In the genomic region with DNA sequence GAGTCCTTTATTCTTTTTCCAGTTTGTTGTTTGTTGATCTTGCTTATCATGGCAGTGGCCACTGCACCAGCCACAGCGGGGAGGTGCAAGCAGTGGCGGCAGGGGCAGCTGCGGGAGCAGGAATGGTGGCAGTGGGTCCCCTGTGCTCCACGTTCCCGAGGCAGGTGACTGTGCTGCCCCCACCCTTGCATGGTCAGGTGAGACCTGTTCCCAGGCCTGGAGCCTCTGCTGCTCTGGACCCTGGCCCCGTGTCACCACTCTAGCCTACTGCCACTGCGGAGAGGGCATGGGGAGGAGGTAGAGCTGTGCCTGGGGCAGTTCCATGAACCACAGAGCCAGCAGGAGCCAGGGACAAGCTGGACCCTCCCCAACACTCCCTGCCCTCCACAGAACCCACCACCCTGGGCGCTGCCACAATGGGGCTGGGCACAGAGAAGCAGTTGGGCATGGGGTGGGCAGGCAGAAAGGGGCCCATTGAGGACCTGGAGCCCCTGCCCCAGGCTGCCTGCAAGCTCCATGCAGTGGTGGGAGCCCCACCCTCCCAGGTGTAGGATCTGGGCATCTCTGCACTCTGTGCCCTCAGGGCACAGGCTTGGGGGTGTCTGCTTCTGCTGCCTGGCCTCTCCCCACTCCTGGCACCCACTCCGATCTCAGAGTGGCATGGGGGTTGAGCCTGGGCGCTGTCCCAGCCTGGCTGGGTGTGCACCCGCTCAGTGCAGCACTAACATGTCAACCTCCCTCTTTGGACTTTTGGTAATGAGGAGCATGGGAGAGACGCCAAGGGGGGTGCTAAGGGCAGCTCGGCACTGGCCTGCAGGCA, we compare ENCODE assay signal across 27 cellular contexts. TPM values are rescaled to one million over a fixed set of nuclear protein-coding genes. Genes with fewer than 3 reads are reported as not detected.
A peak's percentile ranks its signal among the peaks of the same experiment; 100 is the strongest.
DNase-seq lines count a peak whose midpoint lies in the region; ATAC-seq and TF ChIP-seq lines count a peak whose summit lies in the region.
"Had no signal": no experiment of that assay in that cellular context is flagged by ENCODE, and none has a peak within 500 bp of the region (broad histone marks: within the 10 kb centered on the region; RNA-seq: fewer than 3 reads in every experiment).

No MANE protein-coding gene starts in this region.

- no peak overlapping the region for H3K27ac ChIP-seq in RWPE2 (ENCODE audit: poor library complexity, severe bottlenecking)
- H3K27ac ChIP-seq: A549, C4-2B, RWPE1 had no signal

- TF ChIP-seq CTCF in RWPE2 (IDR thresholded peaks at IDR 0.05; ENCODE audit: poor library complexity, severe bottlenecking) (no peak), endothelial cell (IDR thresholded peaks at IDR 0.05; ENCODE audit: unreplicated experiment) (no peak), nephron progenitor cell (IDR thresholded peaks at IDR 0.05) (no peak)

- DNase-seq in RWPE2 (ENCODE audit: low spot score) (peak; percentile 65), endothelial cell (ENCODE audit: low spot score) (no peak), nephron progenitor cell (no peak), immature natural killer cell (no peak)
- no peak for DNase-seq in stimulated activated naive B cell treated with anti-CD40 and anti-IgM and Interleukin-4, amounts not matched to agents 10 μg/mL and 1 μg/mL and 100 μg/mL, for 72 hours
- no peak for DNase-seq in activated CD4-positive, alpha-beta memory T cell treated with anti-CD3 and anti-CD28 coated beads, Interleukin-2, amount 10 ng/mL, durations not matched to agents 7 days and 5 days
- DNase-seq: AML-193, Calu3, DMS79 treated with DMSO at 0.1 percent for 48 hours, GF-D8, NCI-H1048, NCI-H1417 treated with DMSO at 0.1 percent for 48 hours, NCI-H1694 treated with DMSO at 0.1 percent for 48 hours, NCI-H2081, NCI-H2171, NCI-H226, NCI-H510A, NCI-H69, SHP77 treated with DMSO at 0.1 percent for 48 hours had no signal

- H3K36me3 Mint-ChIP-seq in endothelial cell (ENCODE audit: low read depth, unreplicated experiment), result peaks cover 13% of the 10 kb centered on the region
- H3K36me3 Mint-ChIP-seq in nephron progenitor cell (ENCODE audit: low read depth), result no peaks in the 10 kb centered on the region
- peaks cover 19 to 36% of the 10 kb centered on the region in 2 donors for H3K36me3 Mint-ChIP-seq in stimulated activated naive B cell treated with anti-CD40 and anti-IgM and Interleukin-4, amounts not matched to agents 10 μg/mL and 1 μg/mL and 100 μg/mL, for 72 hours
- H3K36me3 Mint-ChIP-seq in activated CD4-positive, alpha-beta memory T cell treated with anti-CD3 and anti-CD28 coated beads, Interleukin-2, amount 10 ng/mL, durations not matched to agents 7 days and 5 days (ENCODE audit: low read depth), result peaks cover 3% of the 10 kb centered on the region
- no peaks in the 10 kb centered on the region for H3K36me3 Mint-ChIP-seq in immature natural killer cell

- no peak for ATAC-seq in RWPE2 (ENCODE audit: low read depth)
- no peak for ATAC-seq in stimulated activated naive B cell treated with anti-CD40 and anti-IgM and Interleukin-4, amounts not matched to agents 10 μg/mL and 1 μg/mL and 100 μg/mL, for 72 hours (replicated peaks)
- no peak for ATAC-seq in HG02759 (IDR thresholded peaks at IDR 0.05; ENCODE audit: unreplicated experiment)
- ATAC-seq: A549, GM23338, HCT116, Panc1 had no signal

- no peaks in the 10 kb centered on the region for H3K36me3 ChIP-seq in RWPE2 (ENCODE audit: low read depth)

- CTCF ChIA-PET in activated CD4-positive, alpha-beta memory T cell treated with anti-CD3 and anti-CD28 coated beads, Interleukin-2, amount 10 ng/mL, durations not matched to agents 7 days and 5 days (lab: Charles Lee), result interaction anchor here (1.0 kb wide), 1 partner anchor 18 kb away, joined by 3 read pairs; no protein-coding TSS in a partner anchor

- no peak overlapping the region for H3K4me3 ChIP-seq in RWPE2 (ENCODE audit: severe bottlenecking)
- H3K4me3 ChIP-seq: A549, GM23338 had no signal

- no peaks in the 10 kb centered on the region for H3K4me1 ChIP-seq in RWPE2 (ENCODE audit: insufficient read depth, poor library complexity, severe bottlenecking)
- H3K4me1 ChIP-seq: A549 had no signal

- peaks cover 7% of the 10 kb centered on the region for H3K27me3 Mint-ChIP-seq in endothelial cell (ENCODE audit: unreplicated experiment)
- no peaks in the 10 kb centered on the region for H3K27me3 Mint-ChIP-seq in nephron progenitor cell (ENCODE audit: low read depth, poor library complexity)
- no peaks in the 10 kb centered on the region for H3K27me3 Mint-ChIP-seq in stimulated activated naive B cell treated with anti-CD40 and anti-IgM and Interleukin-4, amounts not matched to agents 10 μg/mL and 1 μg/mL and 100 μg/mL, for 72 hours
- no peaks in the 10 kb centered on the region for H3K27me3 Mint-ChIP-seq in activated CD4-positive, alpha-beta memory T cell treated with anti-CD3 and anti-CD28 coated beads, Interleukin-2, amount 10 ng/mL, durations not matched to agents 7 days and 5 days
- peaks cover 0 to 3% (median 2%) of the 10 kb centered on the region in 3 donors for H3K27me3 Mint-ChIP-seq in immature natural killer cell (ENCODE audit: low read depth in 3 of 3)
- H3K27me3 Mint-ChIP-seq: IgD-negative memory B cell had no signal

- H3K4me1 Mint-ChIP-seq in endothelial cell (ENCODE audit: unreplicated experiment) (no peaks in the 10 kb centered on the region), nephron progenitor cell (no peaks in the 10 kb centered on the region), immature natural killer cell (no peaks in the 10 kb centered on the region)
- H3K4me1 Mint-ChIP-seq in stimulated activated naive B cell treated with anti-CD40 and anti-IgM and Interleukin-4, amounts not matched to agents 10 μg/mL and 1 μg/mL and 100 μg/mL, for 72 hours, result no peaks in the 10 kb centered on the region
- H3K4me1 Mint-ChIP-seq in activated CD4-positive, alpha-beta memory T cell treated with anti-CD3 and anti-CD28 coated beads, Interleukin-2, amount 10 ng/mL, durations not matched to agents 7 days and 5 days, result no peaks in the 10 kb centered on the region
- H3K4me1 Mint-ChIP-seq: GM23338, IgD-negative memory B cell had no signal

- H3K9me3 ChIP-seq in RWPE2 (ENCODE audit: severe bottlenecking), result no peaks in the 10 kb centered on the region

- POLR2A ChIA-PET in activated CD4-positive, alpha-beta memory T cell treated with anti-CD3 and anti-CD28 coated beads, Interleukin-2, amount 10 ng/mL, durations not matched to agents 7 days and 5 days (lab: Charles Lee), result no interaction called here

- H3K4me3 Mint-ChIP-seq in endothelial cell (ENCODE audit: unreplicated experiment), result peak overlapping the region; percentile 33
- no peak overlapping the region for H3K4me3 Mint-ChIP-seq in nephron progenitor cell
- H3K4me3 Mint-ChIP-seq in stimulated activated naive B cell treated with anti-CD40 and anti-IgM and Interleukin-4, amounts not matched to agents 10 μg/mL and 1 μg/mL and 100 μg/mL, for 72 hours, result no peak overlapping the region
- H3K4me3 Mint-ChIP-seq in activated CD4-positive, alpha-beta memory T cell treated with anti-CD3 and anti-CD28 coated beads, Interleukin-2, amount 10 ng/mL, durations not matched to agents 7 days and 5 days, result no peak overlapping the region
- no peak overlapping the region for H3K4me3 Mint-ChIP-seq in immature natural killer cell
- H3K4me3 Mint-ChIP-seq: GM23338, IgD-negative memory B cell had no signal

- H3K9me3 Mint-ChIP-seq in endothelial cell (ENCODE audit: unreplicated experiment) (no peaks in the 10 kb centered on the region), nephron progenitor cell (peaks cover 13% of the 10 kb centered on the region), immature natural killer cell (no peaks in the 10 kb centered on the region)
- peaks cover 4 to 6% of the 10 kb centered on the region in 2 donors for H3K9me3 Mint-ChIP-seq in stimulated activated naive B cell treated with anti-CD40 and anti-IgM and Interleukin-4, amounts not matched to agents 10 μg/mL and 1 μg/mL and 100 μg/mL, for 72 hours
- H3K9me3 Mint-ChIP-seq in activated CD4-positive, alpha-beta memory T cell treated with anti-CD3 and anti-CD28 coated beads, Interleukin-2, amount 10 ng/mL, durations not matched to agents 7 days and 5 days, result peaks cover 5% of the 10 kb centered on the region

- H3K27me3 ChIP-seq in RWPE2 (ENCODE audit: insufficient read depth, poor library complexity, severe bottlenecking), result no peaks in the 10 kb centered on the region

- no peak overlapping the region for H3K27ac Mint-ChIP-seq in endothelial cell (ENCODE audit: unreplicated experiment)
- H3K27ac Mint-ChIP-seq in nephron progenitor cell, result peak overlapping the region; percentile 55
- H3K27ac Mint-ChIP-seq in stimulated activated naive B cell treated with anti-CD40 and anti-IgM and Interleukin-4, amounts not matched to agents 10 μg/mL and 1 μg/mL and 100 μg/mL, for 72 hours, result peak overlapping the region; percentile 32
- no peak overlapping the region for H3K27ac Mint-ChIP-seq in activated CD4-positive, alpha-beta memory T cell treated with anti-CD3 and anti-CD28 coated beads, Interleukin-2, amount 10 ng/mL, durations not matched to agents 7 days and 5 days
- H3K27ac Mint-ChIP-seq in immature natural killer cell, result no peak overlapping the region
- H3K27ac Mint-ChIP-seq: GM23338, IgD-negative memory B cell had no signal

RNA-seq across cellular contexts. Expression of gene WDR20, which starts 23.1 kb away (rescaled TPM):
- total RNA-seq in endothelial cell (ENCODE audit: unreplicated experiment), result 28.5 TPM
- total RNA-seq in activated CD4-positive, alpha-beta memory T cell treated with anti-CD3 and anti-CD28 coated beads, Interleukin-2, amount 10 ng/mL, durations not matched to agents 7 days and 5 days, result 10 to 100 TPM; 28.3 to 31.9 TPM
- 10 to 100 TPM; 10.8 to 14.6 (median 14.0) TPM for polyA plus RNA-seq in immature natural killer cell

RNA-seq across cellular contexts. Expression of gene HSP90AA1, which starts 29.7 kb away (rescaled TPM):
- 246 TPM for total RNA-seq in endothelial cell (ENCODE audit: unreplicated experiment)
- 100 to 1,000 TPM; 466 to 472 TPM for total RNA-seq in activated CD4-positive, alpha-beta memory T cell treated with anti-CD3 and anti-CD28 coated beads, Interleukin-2, amount 10 ng/mL, durations not matched to agents 7 days and 5 days
- polyA plus RNA-seq in immature natural killer cell, result 100 to 1,000 TPM; 171 to 473 (median 370) TPM

Comparison
In these comparisons a context has a peak if more than half of its experiments do, and no peak if none do; other contexts are left out.
1. H3K27ac Mint-ChIP-seq: peak in nephron progenitor cell (single experiment) and stimulated activated naive B cell treated with anti-CD40 and anti-IgM and Interleukin-4, amounts not matched to agents 10 μg/mL and 1 μg/mL and 100 μg/mL, for 72 hours (single experiment); none in endothelial cell (single experiment), activated CD4-positive, alpha-beta memory T cell treated with anti-CD3 and anti-CD28 coated beads, Interleukin-2, amount 10 ng/mL, durations not matched to agents 7 days and 5 days (single experiment) and immature natural killer cell (0 of 6).